Comparison of ENCODE assay signal across 8 cellular contexts in the genomic region with DNA sequence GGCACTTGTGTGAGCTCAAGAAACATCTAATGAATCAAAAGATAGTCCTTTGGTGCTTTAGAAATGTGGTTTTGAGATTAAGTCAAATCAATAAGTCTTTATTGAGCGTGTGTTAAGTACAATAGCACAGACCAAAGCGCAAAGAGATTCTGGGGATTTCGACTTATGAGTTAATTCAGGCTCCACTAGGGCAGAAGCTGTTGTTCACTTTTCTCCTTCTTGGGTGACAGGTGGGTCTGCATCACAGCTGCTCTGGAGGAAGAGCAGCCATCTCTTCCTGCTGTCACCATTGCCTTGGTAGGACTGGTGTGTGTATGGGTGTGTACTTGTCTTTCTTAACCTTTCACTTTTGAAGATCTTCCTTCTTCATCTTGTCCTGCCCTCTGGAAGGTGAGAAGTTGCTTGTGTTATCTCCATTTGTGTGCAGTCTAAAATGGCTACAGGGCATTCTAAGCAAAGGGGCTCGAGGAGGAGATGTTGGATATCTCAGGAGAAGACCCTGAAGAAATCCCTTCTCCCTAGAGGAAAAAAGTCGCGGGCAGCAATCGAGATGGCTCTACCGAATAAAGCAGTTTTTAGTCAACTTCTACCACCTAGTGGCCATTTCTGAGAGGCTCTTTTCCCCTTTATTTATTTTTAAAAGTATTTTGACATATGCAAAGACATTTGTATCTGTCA. TPM values are rescaled to one million over a fixed set of nuclear protein-coding genes. Genes with fewer than 3 reads are reported as not detected.
DNase-seq lines count a peak whose midpoint lies in the region; ATAC-seq and TF ChIP-seq lines count a peak whose summit lies in the region.

No MANE protein-coding gene starts in this region.

- ATAC-seq in GM18867 (IDR thresholded peaks at IDR 0.05; ENCODE audit: unreplicated experiment) (peak; percentile 67), HG03521 (IDR thresholded peaks at IDR 0.05; ENCODE audit: unreplicated experiment) (peak; percentile 67)

- H2AFZ ChIP-seq in neuron (ENCODE audit: low read depth, low read length): peak overlapping the region; percentile 18

- peak overlapping the region; percentile 64 for H3K4me3 ChIP-seq in fibroblast of villous mesenchyme (ENCODE audit: low read depth, low read length)
- H3K4me3 ChIP-seq in neuron (ENCODE audit: low read length): peak overlapping the region; percentile 34

- H3K9me3 ChIP-seq in neuron (ENCODE audit: low read length): no peaks in the 10 kb centered on the region

- no peaks in the 10 kb centered on the region for H3K4me1 ChIP-seq in neuron (ENCODE audit: insufficient read depth, low read length)

- TF ChIP-seq CTCF in C4-2B (conservative IDR thresholded peaks at IDR 0.05) (peak; percentile 91), fibroblast of villous mesenchyme (IDR thresholded peaks at IDR 0.05; ENCODE audit: insufficient read depth, low read depth, low read length) (peak; percentile 70)

- peak; percentile 30 for DNase-seq in NCI-H526 treated with DMSO at 0.1 percent for 48 hours (lab: John Stamatoyannopoulos, UW)
- peak; percentile 68 for DNase-seq in activated CD8-positive, alpha-beta memory T cell treated with anti-CD3 and anti-CD28 coated beads for 24 hours
- peak; percentile 72 for DNase-seq in fibroblast of villous mesenchyme (ENCODE audit: low read depth)
- DNase-seq in amniotic stem cell (lab: John Stamatoyannopoulos, UW): no peak

- no peak overlapping the region; the same call in 1 of the 2 replicates for H3K27ac ChIP-seq in C4-2B

- H3K36me3 ChIP-seq in neuron (ENCODE audit: insufficient read depth, low read length): no peaks in the 10 kb centered on the region

- no peaks in the 10 kb centered on the region for H3K27me3 ChIP-seq in neuron (ENCODE audit: insufficient read depth, low read length)

RNA-seq across cellular contexts. Expression of gene DISC1, which starts 22.9 kb away (rescaled TPM):
- 9.9 and 10.0 TPM in 2 replicates for total RNA-seq in fibroblast of villous mesenchyme
